12 cellular contexts compared by ENCODE assay signal in genomic region chr10:63456437-63457210, GRCh38. TPM values are rescaled to one million over a fixed set of nuclear protein-coding genes. Genes with fewer than 3 reads are reported as not detected.
A peak's percentile ranks its signal among the peaks of the same experiment; 100 is the strongest.
DNase-seq lines count a peak whose midpoint lies in the region; ATAC-seq and TF ChIP-seq lines count a peak whose summit lies in the region.
"Had no signal": no experiment of that assay in that cellular context is flagged by ENCODE, and none has a peak within 500 bp of the region (broad histone marks: within the 10 kb centered on the region; RNA-seq: fewer than 3 reads in every experiment).

No MANE protein-coding gene starts in this region.

- no peaks in the 10 kb centered on the region for H3K27me3 Mint-ChIP-seq in T-helper 17 cell
- no peaks in the 10 kb centered on the region for H3K27me3 Mint-ChIP-seq in activated CD8-positive, alpha-beta memory T cell treated with anti-CD3 and anti-CD28 coated beads, Interleukin-2, amount 10 ng/mL, durations not matched to agents 7 days and 5 days

- H3K9me3 Mint-ChIP-seq in activated CD8-positive, alpha-beta memory T cell treated with anti-CD3 and anti-CD28 coated beads, Interleukin-2, amount 10 ng/mL, durations not matched to agents 7 days and 5 days (ENCODE audit: low read depth) = no peaks in the 10 kb centered on the region

- H3K27ac Mint-ChIP-seq in T-helper 17 cell = peak overlapping the region; percentile 19
- H3K27ac Mint-ChIP-seq in activated CD8-positive, alpha-beta memory T cell treated with anti-CD3 and anti-CD28 coated beads, Interleukin-2, amount 10 ng/mL, durations not matched to agents 7 days and 5 days = no peak overlapping the region

- H3K4me3 Mint-ChIP-seq in T-helper 17 cell = no peak overlapping the region
- no peak overlapping the region for H3K4me3 Mint-ChIP-seq in activated CD8-positive, alpha-beta memory T cell treated with anti-CD3 and anti-CD28 coated beads, Interleukin-2, amount 10 ng/mL, durations not matched to agents 7 days and 5 days

- H3K4me3 ChIP-seq in fibroblast of pulmonary artery (replicated peaks; ENCODE audit: low read depth, low read length) = no peak overlapping the region
- H3K4me3 ChIP-seq: tibial artery had no signal

- DNase-seq in HT1080 (ENCODE audit: low read depth) (peak; percentile 18), T-helper 17 cell (no peak), fibroblast of pulmonary artery (ENCODE audit: low read depth) (peak; percentile 81), renal cortical epithelial cell (ENCODE audit: low read depth) (peak; percentile 69), NCI-H187 (lab: John Stamatoyannopoulos, UW) (no peak), KG1 (lab: John Stamatoyannopoulos, UW) (no peak)
- no peak for DNase-seq in activated CD8-positive, alpha-beta memory T cell treated with anti-CD3 and anti-CD28 coated beads, Interleukin-2, amount 10 ng/mL, durations not matched to agents 7 days and 5 days
- DNase-seq: amygdala, Kasumi-1, right cardiac atrium, tibial artery had no signal

- ATAC-seq in T-helper 17 cell (no peak), GM21723 (IDR thresholded peaks at IDR 0.05; ENCODE audit: unreplicated experiment) (no peak)
- no peak for ATAC-seq in activated CD8-positive, alpha-beta memory T cell treated with anti-CD3 and anti-CD28 coated beads, Interleukin-2, amount 10 ng/mL, durations not matched to agents 7 days and 5 days
- ATAC-seq: right cardiac atrium had no signal

- no peak for TF ChIP-seq CTCF in fibroblast of pulmonary artery (IDR thresholded peaks at IDR 0.05; ENCODE audit: low read length, missing control alignments)

- H3K4me1 Mint-ChIP-seq in T-helper 17 cell = peaks cover 14% of the 10 kb centered on the region
- H3K4me1 Mint-ChIP-seq in activated CD8-positive, alpha-beta memory T cell treated with anti-CD3 and anti-CD28 coated beads, Interleukin-2, amount 10 ng/mL, durations not matched to agents 7 days and 5 days = no peaks in the 10 kb centered on the region

- CTCF ChIA-PET in activated CD8-positive, alpha-beta memory T cell treated with anti-CD3 and anti-CD28 coated beads, Interleukin-2, amount 10 ng/mL, durations not matched to agents 7 days and 5 days (lab: Charles Lee) = interaction anchor here (0.7 to 1.1 kb wide), 2 partner anchors 15 to 42 kb away, joined by 3 read pairs; no protein-coding TSS in a partner anchor

- H3K36me3 Mint-ChIP-seq in T-helper 17 cell (ENCODE audit: low read depth) = no peaks in the 10 kb centered on the region
- peaks cover 15% of the 10 kb centered on the region for H3K36me3 Mint-ChIP-seq in activated CD8-positive, alpha-beta memory T cell treated with anti-CD3 and anti-CD28 coated beads, Interleukin-2, amount 10 ng/mL, durations not matched to agents 7 days and 5 days

- H3K9me3 ChIP-seq in T-helper 17 cell (ENCODE audit: control insufficient read depth, low read length, poor library complexity, severe bottlenecking) = no peaks in the 10 kb centered on the region
- H3K9me3 ChIP-seq: tibial artery had no signal

RNA-seq across cellular contexts. Expression of gene JMJD1C, which starts 9.2 kb away (rescaled TPM):
- total RNA-seq in HT1080 (2014; rRNA removed; shearing (Covaris generic)) = 43.9 and 44.5 TPM in 2 replicates
- polyA plus RNA-seq in HT1080 (2015; cell fraction: cytosol; rRNA removed) = 17.5 and 28.0 TPM in 2 replicates
- polyA plus RNA-seq in HT1080 (2015; cell fraction: nucleus; rRNA removed) = 130 and 135 TPM in 2 replicates
- total RNA-seq in T-helper 17 cell (100 to 1,000 TPM; 215 to 279 TPM), renal cortical epithelial cell (74.8 and 122 TPM in 2 replicates)
- total RNA-seq in activated CD8-positive, alpha-beta memory T cell treated with anti-CD3 and anti-CD28 coated beads, Interleukin-2, amount 10 ng/mL, durations not matched to agents 7 days and 5 days = 10 to 100 TPM; 55.7 to 87.6 TPM

Comparison
In these comparisons a context has a peak if more than half of its experiments do, and no peak if none do; other contexts are left out.
1. DNase-seq: peak in HT1080 (single experiment), fibroblast of pulmonary artery (single experiment) and renal cortical epithelial cell (single experiment); none in T-helper 17 cell (0 of 3), NCI-H187 (0 of 2), KG1 (single experiment) and activated CD8-positive, alpha-beta memory T cell treated with anti-CD3 and anti-CD28 coated beads, Interleukin-2, amount 10 ng/mL, durations not matched to agents 7 days and 5 days (single experiment).